In genomic region chr17:82049521-82049971, GRCh38 we compare ENCODE assay signal across 15 cellular contexts. TPM values are rescaled to one million over a fixed set of nuclear protein-coding genes. Genes with fewer than 3 reads are reported as not detected.
DNase-seq lines count a peak whose midpoint lies in the region; ATAC-seq, FAIRE-seq and TF ChIP-seq lines count a peak whose summit lies in the region.
"Had no signal": no experiment of that assay in that cellular context is flagged by ENCODE, and none has a peak within 500 bp of the region (broad histone marks: within the 10 kb centered on the region; RNA-seq: fewer than 3 reads in every experiment).

No MANE protein-coding gene starts in this region.

- H3K36me3 ChIP-seq in HepG2 (replicated peaks in 1 of 2; ENCODE audit: control insufficient read depth in 1 of 2, insufficient read depth in 2 of 2, low read length in 2 of 2) (peaks cover 8 to 35% of the 10 kb centered on the region in 2 experiments; a peak in 4 of 5 replicates), spleen (peaks cover 0 to 53% (median 20%) of the 10 kb centered on the region in 6 donors)

- no peak overlapping the region for H3K27ac Mint-ChIP-seq in IgD-negative memory B cell
- H3K27ac Mint-ChIP-seq: H9 had no signal

- H4K20me1 ChIP-seq in HepG2 (ENCODE audit: insufficient read depth, low read length) = no peaks in the 10 kb centered on the region; the same call in 1 of the 2 replicates

- no peaks in the 10 kb centered on the region for H3K9me3 Mint-ChIP-seq in IgD-negative memory B cell
- H3K9me3 Mint-ChIP-seq: H9 had no signal

- ATAC-seq in left cardiac atrium = no peak
- ATAC-seq in HepG2 = no peak
- no peak for ATAC-seq in HG02642 (IDR thresholded peaks at IDR 0.05; ENCODE audit: poor library complexity, unreplicated experiment)

- H3K4me1 Mint-ChIP-seq in IgD-negative memory B cell = peaks cover 0 to 4% (median 3%) of the 10 kb centered on the region in 3 donors

- CTCF ChIA-PET in HepG2 (lab: Yijun Ruan, JAX; ENCODE audit: low intra/inter-chr PET ratio, low total read pairs) = no interaction called here

- POLR2A ChIA-PET in HepG2 (lab: Yijun Ruan, JAX) = interaction anchor here (1.6 to 3.4 kb wide), 2 partner anchors 12 to 16 kb away, joined by 6 to 33 read pairs; partner anchors contain the start of genes DCXR and DUS1L

- TF ChIP-seq EP300 in HepG2 (IDR thresholded peaks at IDR 0.05; ENCODE audit: low read depth in 2 of 2, low read length in 2 of 2) (no peak), HepG2 (CRISPR knock-in tag; IDR thresholded peaks at IDR 0.05; ENCODE audit: borderline replicate concordance) (no peak)

- H2AFZ ChIP-seq in HepG2 (ENCODE audit: low read length) = no peak overlapping the region

- TF ChIP-seq RAD21 in HepG2 (CRISPR knock-in tag; IDR thresholded peaks at IDR 0.05) = no peak

- no peaks in the 10 kb centered on the region for H3K9me3 ChIP-seq in HepG2 (ENCODE audit: low read length)
- H3K9me3 ChIP-seq in spleen = no peaks in the 10 kb centered on the region

- H3K27me3 Mint-ChIP-seq in IgD-negative memory B cell = no peaks in the 10 kb centered on the region

- peak overlapping the region; percentile 100; the same call in 1 of the 2 replicates for H3K4me2 ChIP-seq in HepG2 (ENCODE audit: low read depth, low read length)

- peak overlapping the region; percentile 88; the same call in 1 of the 2 replicates for H3K9ac ChIP-seq in HepG2 (ENCODE audit: insufficient read depth, low read depth, low read length)

- no peaks in the 10 kb centered on the region for H3K36me3 Mint-ChIP-seq in IgD-negative memory B cell

- peak overlapping the region in 1 of 3 experiments; percentile 99; a peak in 1 of 6 replicates for H3K4me3 ChIP-seq in HepG2 (replicated peaks in 1 of 3; ENCODE audit: insufficient read depth in 1 of 3, low read depth in 2 of 3, low read length in 3 of 3)
- no peak overlapping the region for H3K4me3 ChIP-seq in spleen

- peak overlapping the region in 3 of 4 donors; percentile 32 to 55 (median 47) for H3K4me3 Mint-ChIP-seq in IgD-negative memory B cell

- DNase-seq in left cardiac atrium (peak; percentile 21), cardiac septum (ENCODE audit: low spot score) (no peak), HepG2 (ENCODE audit: low spot score) (no peak), spleen (peak; percentile 75), DMS79 treated with DMSO at 0.1 percent for 48 hours (lab: John Stamatoyannopoulos, UW) (no peak), activated gamma-delta T cell (lab: John Stamatoyannopoulos, UW) (no peak)
- DNase-seq: H9, Kasumi-1, NCI-H1105 treated with DMSO at 0.1 percent for 48 hours, NCI-H187, NCI-H510A, NCI-H82 had no signal

- H3K27me3 ChIP-seq in HepG2 (ENCODE audit: control insufficient read depth in 1 of 2, insufficient read depth in 2 of 2, low read length in 2 of 2) = no peaks in the 10 kb centered on the region; a peak in 2 of 5 replicates
- no peaks in the 10 kb centered on the region for H3K27me3 ChIP-seq in spleen (replicated peaks in 1 of 7)

- H3K27ac ChIP-seq in HepG2 (ENCODE audit: extremely low read length, insufficient read depth, low read length) (no peak overlapping the region), spleen (no peak overlapping the region)

- TF ChIP-seq CTCF in HepG2 (CRISPR knock-in tag; IDR thresholded peaks at IDR 0.05) (no peak), spleen (IDR thresholded peaks at IDR 0.05 in 8 of 11, conservative IDR thresholded peaks at IDR 0.05 in 3 of 11) (no peak)

- H3K4me1 ChIP-seq in HepG2 (ENCODE audit: insufficient read depth, low read length) (peaks cover 41% of the 10 kb centered on the region), spleen (peaks cover 20 to 49% (median 38%) of the 10 kb centered on the region in 6 donors)

- TF ChIP-seq POLR2A in HepG2 (IDR thresholded peaks at IDR 0.05; ENCODE audit: insufficient read depth in 1 of 2, low read depth in 2 of 2, low read length in 2 of 2) (no peak), spleen (IDR thresholded peaks at IDR 0.05) (no peak)

- intact Hi-C loops in left cardiac atrium (cut with DNase I) = no loop called here
- intact Hi-C loops in cardiac septum (cut with DNase I) = no loop called here
- intact Hi-C loops in HepG2 (cut with micrococcal nuclease; ENCODE audit: unreplicated experiment) = no loop called here
- intact Hi-C loops in spleen (cut with DNase I; ENCODE audit: low total_unique reads) = loop anchor here (10.0 kb wide), 1 partner anchor 55 kb away; no protein-coding TSS in a partner anchor

- in situ Hi-C loops in HepG2 (cut with HindIII; ENCODE audit: extremely low pct_ligation_motif_present, low pct_unique_long_range_greater_than_20kb) = no loop called here

- H3K79me2 ChIP-seq in HepG2 (ENCODE audit: insufficient read depth, low read length) = peaks cover 37% of the 10 kb centered on the region

- no TSS peak for BruUV-seq in HepG2 (replicated peaks; lab: Mats Ljungman, UMichigan)

- FAIRE-seq in HepG2 (lab: Jason Lieb, UNC) = no peak
- FAIRE-seq: RCC 7860 had no signal

- WGBS in HepG2 (ENCODE audit: low lambda C conversion rate) = 97% methylated on average over 13 of the region's 16 CpGs
- WGBS in spleen, 5 donors = 92 to 98% (median 93%) methylated on average over 3 to 16 of the region's 16 CpGs

RNA-seq across cellular contexts. Expression of gene RFNG, which starts 2.1 kb away (rescaled TPM):
- total RNA-seq in left cardiac atrium (10 to 100 TPM; 16.4 to 22.4 TPM), cardiac septum (21.0 TPM), HepG2 (2016; rRNA removed; fragmentation: Illumina TruSeq; extraction: Trizol) (27.8 and 64.0 TPM in 2 replicates), spleen (10 to 100 TPM; 21.4 to 36.3 (median 26.0) TPM)
- polyA plus RNA-seq in IgD-negative memory B cell (4.1 TPM), HepG2 (2011; rRNA removed) (61.4 and 90.6 TPM in 2 replicates), spleen (10 to 100 TPM; 24.5 to 42.3 (median 41.5) TPM)
- 72.5 and 73.8 TPM in 2 replicates for total RNA-seq in HepG2 (2016; cell fraction: cytosol; rRNA removed; fragmentation: Illumina TruSeq; extraction: Trizol; ENCODE audit: low read depth)
- total RNA-seq in HepG2 (2016; cell fraction: insoluble cytoplasmic fraction; rRNA removed; fragmentation: Illumina TruSeq; extraction: Trizol) = 23.6 and 61.0 TPM in 2 replicates
- 95.0 and 98.0 TPM in 2 replicates for total RNA-seq in HepG2 (2016; cell fraction: membrane; rRNA removed; fragmentation: Illumina TruSeq; extraction: Trizol)
- total RNA-seq in HepG2 (2016; cell fraction: nucleus; rRNA removed; fragmentation: Illumina TruSeq; extraction: Trizol) = 53.3 and 60.7 TPM in 2 replicates
- polyA plus RNA-seq in HepG2 (2011; cell fraction: cytosol; rRNA removed) = 36.1 and 62.0 TPM in 2 replicates
- polyA plus RNA-seq in HepG2 (2011; cell fraction: nucleus; rRNA removed) = 548 and 733 TPM in 2 replicates
- 60.9 and 71.7 TPM in 2 replicates for polyA plus RNA-seq in HepG2 (2012)
- 106 and 121 TPM in 2 replicates for polyA plus RNA-seq in HepG2 (2016; cell fraction: cytosol; fragmentation: Illumina TruSeq; extraction: Trizol; ENCODE audit: low read depth)
- polyA plus RNA-seq in HepG2 (2016; cell fraction: insoluble cytoplasmic fraction; fragmentation: Illumina TruSeq; extraction: Trizol; ENCODE audit: low read depth) = 35.7 and 47.7 TPM in 2 replicates
- 128 and 132 TPM in 2 replicates for polyA plus RNA-seq in HepG2 (2016; cell fraction: membrane; fragmentation: Illumina TruSeq; extraction: Trizol; ENCODE audit: low read depth)
- 227 and 229 TPM in 2 replicates for polyA plus RNA-seq in HepG2 (2016; cell fraction: nucleus; fragmentation: Illumina TruSeq; extraction: Trizol; ENCODE audit: insufficient read depth, low read depth)
- 12.3 and 58.2 TPM in 2 replicates for polyA minus RNA-seq in HepG2 (2011; rRNA and poly(A)+ RNA removed; ENCODE audit: low replicate concordance)
- polyA minus RNA-seq in HepG2 (2011; cell fraction: cytosol; rRNA and poly(A)+ RNA removed) = 21.9 and 29.0 TPM in 2 replicates
- polyA minus RNA-seq in HepG2 (2011; cell fraction: nucleus; rRNA and poly(A)+ RNA removed) = 29.7 and 35.9 TPM in 2 replicates

RNA-seq across cellular contexts. Expression of gene GPS1, which starts 2.2 kb away (rescaled TPM):
- total RNA-seq in left cardiac atrium (10 to 100 TPM; 72.2 to 79.3 TPM), cardiac septum (67.4 TPM), HepG2 (2016; rRNA removed; fragmentation: Illumina TruSeq; extraction: Trizol) (106 and 124 TPM in 2 replicates), spleen (10 to 100 TPM; 61.5 to 77.2 (median 66.5) TPM)
- polyA plus RNA-seq in IgD-negative memory B cell (122 TPM), HepG2 (2011; rRNA removed) (128 and 161 TPM in 2 replicates), spleen (100 to 1,000 TPM in 1 of 3 donors, 10 to 100 TPM in 2; 69.5 to 109 (median 95.4) TPM)
- 87.3 and 88.2 TPM in 2 replicates for total RNA-seq in HepG2 (2016; cell fraction: cytosol; rRNA removed; fragmentation: Illumina TruSeq; extraction: Trizol; ENCODE audit: low read depth)
- 99.7 and 134 TPM in 2 replicates for total RNA-seq in HepG2 (2016; cell fraction: insoluble cytoplasmic fraction; rRNA removed; fragmentation: Illumina TruSeq; extraction: Trizol)
- total RNA-seq in HepG2 (2016; cell fraction: membrane; rRNA removed; fragmentation: Illumina TruSeq; extraction: Trizol) = 96.5 and 111 TPM in 2 replicates
- total RNA-seq in HepG2 (2016; cell fraction: nucleus; rRNA removed; fragmentation: Illumina TruSeq; extraction: Trizol) = 89.5 and 106 TPM in 2 replicates
- 107 and 157 TPM in 2 replicates for polyA plus RNA-seq in HepG2 (2011; cell fraction: cytosol; rRNA removed)
- polyA plus RNA-seq in HepG2 (2011; cell fraction: nucleus; rRNA removed) = 389 and 467 TPM in 2 replicates
- 102 and 120 TPM in 2 replicates for polyA plus RNA-seq in HepG2 (2012)
- 96.5 and 102 TPM in 2 replicates for polyA plus RNA-seq in HepG2 (2016; cell fraction: cytosol; fragmentation: Illumina TruSeq; extraction: Trizol; ENCODE audit: low read depth)
- polyA plus RNA-seq in HepG2 (2016; cell fraction: insoluble cytoplasmic fraction; fragmentation: Illumina TruSeq; extraction: Trizol; ENCODE audit: low read depth) = 120 and 146 TPM in 2 replicates
- polyA plus RNA-seq in HepG2 (2016; cell fraction: membrane; fragmentation: Illumina TruSeq; extraction: Trizol; ENCODE audit: low read depth) = 103 and 104 TPM in 2 replicates
- polyA plus RNA-seq in HepG2 (2016; cell fraction: nucleus; fragmentation: Illumina TruSeq; extraction: Trizol; ENCODE audit: insufficient read depth, low read depth) = 225 and 229 TPM in 2 replicates
- polyA minus RNA-seq in HepG2 (2011; rRNA and poly(A)+ RNA removed; ENCODE audit: low replicate concordance) = 182 and 265 TPM in 2 replicates
- 76.6 and 80.3 TPM in 2 replicates for polyA minus RNA-seq in HepG2 (2011; cell fraction: cytosol; rRNA and poly(A)+ RNA removed)
- polyA minus RNA-seq in HepG2 (2011; cell fraction: nucleus; rRNA and poly(A)+ RNA removed) = 60.2 and 61.0 TPM in 2 replicates

RNA-seq across cellular contexts. Expression of gene DCXR, which starts 12.0 kb away (rescaled TPM):
- total RNA-seq in left cardiac atrium (100 to 1,000 TPM; 132 to 161 TPM), cardiac septum (144 TPM), HepG2 (2016; rRNA removed; fragmentation: Illumina TruSeq; extraction: Trizol) (286 and 311 TPM in 2 replicates), spleen (10 to 100 TPM; 44.2 to 82.5 (median 54.9) TPM)
- polyA plus RNA-seq in IgD-negative memory B cell (88.3 TPM), HepG2 (2011; rRNA removed) (287 and 290 TPM in 2 replicates), spleen (10 to 100 TPM; 74.8 to 88.0 (median 87.6) TPM)
- 275 and 353 TPM in 2 replicates for total RNA-seq in HepG2 (2016; cell fraction: cytosol; rRNA removed; fragmentation: Illumina TruSeq; extraction: Trizol; ENCODE audit: low read depth)
- total RNA-seq in HepG2 (2016; cell fraction: insoluble cytoplasmic fraction; rRNA removed; fragmentation: Illumina TruSeq; extraction: Trizol) = 302 and 321 TPM in 2 replicates
- total RNA-seq in HepG2 (2016; cell fraction: membrane; rRNA removed; fragmentation: Illumina TruSeq; extraction: Trizol) = 228 and 297 TPM in 2 replicates
- 132 and 152 TPM in 2 replicates for total RNA-seq in HepG2 (2016; cell fraction: nucleus; rRNA removed; fragmentation: Illumina TruSeq; extraction: Trizol)
- polyA plus RNA-seq in HepG2 (2011; cell fraction: cytosol; rRNA removed) = 253 and 424 TPM in 2 replicates
- 645 and 737 TPM in 2 replicates for polyA plus RNA-seq in HepG2 (2011; cell fraction: nucleus; rRNA removed)
- polyA plus RNA-seq in HepG2 (2012) = 190 and 266 TPM in 2 replicates
- 398 and 426 TPM in 2 replicates for polyA plus RNA-seq in HepG2 (2016; cell fraction: cytosol; fragmentation: Illumina TruSeq; extraction: Trizol; ENCODE audit: low read depth)
- 296 and 330 TPM in 2 replicates for polyA plus RNA-seq in HepG2 (2016; cell fraction: insoluble cytoplasmic fraction; fragmentation: Illumina TruSeq; extraction: Trizol; ENCODE audit: low read depth)
- 308 and 335 TPM in 2 replicates for polyA plus RNA-seq in HepG2 (2016; cell fraction: membrane; fragmentation: Illumina TruSeq; extraction: Trizol; ENCODE audit: low read depth)
- polyA plus RNA-seq in HepG2 (2016; cell fraction: nucleus; fragmentation: Illumina TruSeq; extraction: Trizol; ENCODE audit: insufficient read depth, low read depth) = 280 and 299 TPM in 2 replicates
- polyA minus RNA-seq in HepG2 (2011; rRNA and poly(A)+ RNA removed; ENCODE audit: low replicate concordance) = 73.9 and 172 TPM in 2 replicates
- 52.1 and 74.6 TPM in 2 replicates for polyA minus RNA-seq in HepG2 (2011; cell fraction: cytosol; rRNA and poly(A)+ RNA removed)
- 61.5 and 67.5 TPM in 2 replicates for polyA minus RNA-seq in HepG2 (2011; cell fraction: nucleus; rRNA and poly(A)+ RNA removed)

RNA-seq across cellular contexts. Expression of gene DUS1L, which starts 16.1 kb away (rescaled TPM):
- total RNA-seq in left cardiac atrium (10 to 100 TPM; 59.2 to 65.4 TPM), cardiac septum (47.6 TPM), HepG2 (2016; rRNA removed; fragmentation: Illumina TruSeq; extraction: Trizol) (67.9 and 109 TPM in 2 replicates), spleen (100 to 1,000 TPM in 3 of 7 donors, 10 to 100 TPM in 4; 76.4 to 114 (median 87.9) TPM)
- polyA plus RNA-seq in IgD-negative memory B cell (55.7 TPM), HepG2 (2011; rRNA removed) (81.0 and 108 TPM in 2 replicates), spleen (100 to 1,000 TPM; 130 to 174 (median 173) TPM)
- total RNA-seq in HepG2 (2016; cell fraction: cytosol; rRNA removed; fragmentation: Illumina TruSeq; extraction: Trizol; ENCODE audit: low read depth) = 206 and 220 TPM in 2 replicates
- 58.4 and 113 TPM in 2 replicates for total RNA-seq in HepG2 (2016; cell fraction: insoluble cytoplasmic fraction; rRNA removed; fragmentation: Illumina TruSeq; extraction: Trizol)
- total RNA-seq in HepG2 (2016; cell fraction: membrane; rRNA removed; fragmentation: Illumina TruSeq; extraction: Trizol) = 268 and 276 TPM in 2 replicates
- total RNA-seq in HepG2 (2016; cell fraction: nucleus; rRNA removed; fragmentation: Illumina TruSeq; extraction: Trizol) = 69.9 and 102 TPM in 2 replicates
- 64.5 and 97.7 TPM in 2 replicates for polyA plus RNA-seq in HepG2 (2011; cell fraction: cytosol; rRNA removed)
- polyA plus RNA-seq in HepG2 (2011; cell fraction: nucleus; rRNA removed) = 583 and 668 TPM in 2 replicates
- polyA plus RNA-seq in HepG2 (2012) = 82.7 and 123 TPM in 2 replicates
- polyA plus RNA-seq in HepG2 (2016; cell fraction: cytosol; fragmentation: Illumina TruSeq; extraction: Trizol; ENCODE audit: low read depth) = 353 and 384 TPM in 2 replicates
- 138 and 172 TPM in 2 replicates for polyA plus RNA-seq in HepG2 (2016; cell fraction: insoluble cytoplasmic fraction; fragmentation: Illumina TruSeq; extraction: Trizol; ENCODE audit: low read depth)
- polyA plus RNA-seq in HepG2 (2016; cell fraction: membrane; fragmentation: Illumina TruSeq; extraction: Trizol; ENCODE audit: low read depth) = 444 and 521 TPM in 2 replicates
- 330 and 339 TPM in 2 replicates for polyA plus RNA-seq in HepG2 (2016; cell fraction: nucleus; fragmentation: Illumina TruSeq; extraction: Trizol; ENCODE audit: insufficient read depth, low read depth)
- 47.0 and 79.2 TPM in 2 replicates for polyA minus RNA-seq in HepG2 (2011; rRNA and poly(A)+ RNA removed; ENCODE audit: low replicate concordance)
- polyA minus RNA-seq in HepG2 (2011; cell fraction: cytosol; rRNA and poly(A)+ RNA removed) = 31.7 and 34.4 TPM in 2 replicates
- polyA minus RNA-seq in HepG2 (2011; cell fraction: nucleus; rRNA and poly(A)+ RNA removed) = 85.7 and 87.9 TPM in 2 replicates

RNA-seq across cellular contexts. Expression of gene RAC3, which starts 18.1 kb away (rescaled TPM):
- 1 to 10 TPM; 3.8 to 4.2 TPM for total RNA-seq in left cardiac atrium
- total RNA-seq in cardiac septum = 0.65 TPM
- polyA plus RNA-seq in IgD-negative memory B cell = not detected
- total RNA-seq in HepG2 (2016; rRNA removed; fragmentation: Illumina TruSeq; extraction: Trizol) = 4.0 and 10.5 TPM in 2 replicates
- total RNA-seq in HepG2 (2016; cell fraction: cytosol; rRNA removed; fragmentation: Illumina TruSeq; extraction: Trizol; ENCODE audit: low read depth) = 6.8 and 9.8 TPM in 2 replicates
- 3.9 and 12.6 TPM in 2 replicates for total RNA-seq in HepG2 (2016; cell fraction: insoluble cytoplasmic fraction; rRNA removed; fragmentation: Illumina TruSeq; extraction: Trizol)
- total RNA-seq in HepG2 (2016; cell fraction: membrane; rRNA removed; fragmentation: Illumina TruSeq; extraction: Trizol) = 7.3 and 10.1 TPM in 2 replicates
- 11.7 and 12.9 TPM in 2 replicates for total RNA-seq in HepG2 (2016; cell fraction: nucleus; rRNA removed; fragmentation: Illumina TruSeq; extraction: Trizol)
- polyA plus RNA-seq in HepG2 (2011; rRNA removed) = 21.3 and 24.1 TPM in 2 replicates
- 12.8 and 16.7 TPM in 2 replicates for polyA plus RNA-seq in HepG2 (2011; cell fraction: cytosol; rRNA removed)
- polyA plus RNA-seq in HepG2 (2011; cell fraction: nucleus; rRNA removed) = 111 and 165 TPM in 2 replicates
- 6.3 and 10.6 TPM in 2 replicates for polyA plus RNA-seq in HepG2 (2012)
- polyA plus RNA-seq in HepG2 (2016; cell fraction: cytosol; fragmentation: Illumina TruSeq; extraction: Trizol; ENCODE audit: low read depth) = 10.4 and 12.0 TPM in 2 replicates
- 6.0 and 7.2 TPM in 2 replicates for polyA plus RNA-seq in HepG2 (2016; cell fraction: insoluble cytoplasmic fraction; fragmentation: Illumina TruSeq; extraction: Trizol; ENCODE audit: low read depth)
- polyA plus RNA-seq in HepG2 (2016; cell fraction: membrane; fragmentation: Illumina TruSeq; extraction: Trizol; ENCODE audit: low read depth) = 8.8 and 10.0 TPM in 2 replicates
- 45.9 and 51.6 TPM in 2 replicates for polyA plus RNA-seq in HepG2 (2016; cell fraction: nucleus; fragmentation: Illumina TruSeq; extraction: Trizol; ENCODE audit: insufficient read depth, low read depth)
- 12.6 and 13.2 TPM in 2 replicates for polyA minus RNA-seq in HepG2 (2011; rRNA and poly(A)+ RNA removed; ENCODE audit: low replicate concordance)
- 3.0 and 3.6 TPM in 2 replicates for polyA minus RNA-seq in HepG2 (2011; cell fraction: cytosol; rRNA and poly(A)+ RNA removed)
- polyA minus RNA-seq in HepG2 (2011; cell fraction: nucleus; rRNA and poly(A)+ RNA removed) = 6.7 and 7.6 TPM in 2 replicates
- 1 to 10 TPM in 2 of 7 donors, under 1 TPM in 3, not detected in 2; 0.60 to 1.4 (median 0.66) TPM for total RNA-seq in spleen
- 1 to 10 TPM; 1.0 to 3.4 (median 2.0) TPM for polyA plus RNA-seq in spleen

Comparison
In these comparisons a context has a peak if more than half of its experiments do, and no peak if none do; other contexts are left out.
1. DNase-seq: peak in left cardiac atrium (single experiment) and spleen (single experiment); none in cardiac septum (single experiment), HepG2 (single experiment), DMS79 treated with DMSO at 0.1 percent for 48 hours (single experiment) and activated gamma-delta T cell (single experiment).